ENCODE assay signal across 16 cellular contexts in genomic region chr15:84949043-84949442, GRCh38. TPM values are rescaled to one million over a fixed set of nuclear protein-coding genes. Genes with fewer than 3 reads are reported as not detected.
DNase-seq lines count a peak whose midpoint lies in the region; ATAC-seq, FAIRE-seq and TF ChIP-seq lines count a peak whose summit lies in the region.
"Had no signal": no experiment of that assay in that cellular context is flagged by ENCODE, and none has a peak within 500 bp of the region (broad histone marks: within the 10 kb centered on the region; RNA-seq: fewer than 3 reads in every experiment).

No MANE protein-coding gene starts in this region.

- no peak overlapping the region for H2BK15ac ChIP-seq in mesenchymal stem cell (ENCODE audit: low read depth, poor library complexity, severe bottlenecking)

- H4K20me1 ChIP-seq in HepG2 (ENCODE audit: insufficient read depth, low read length), result no peaks in the 10 kb centered on the region
- H4K20me1 ChIP-seq: BLaER1 treated with 17β-estradiol and CSF1 and Interleukin-3, amounts not matched to agents 10 nM and 100 nM had no signal

- POLR2A ChIA-PET in activated CD4-positive, alpha-beta memory T cell treated with anti-CD3 and anti-CD28 coated beads, Interleukin-2, amount 10 ng/mL, durations not matched to agents 7 days and 5 days (lab: Charles Lee), result no interaction called here
- POLR2A ChIA-PET in HepG2 (lab: Yijun Ruan, JAX), result no interaction called here

- H3K27me3 ChIP-seq in mesenchymal stem cell (ENCODE audit: control insufficient read depth in 1 of 2, insufficient read depth in 1 of 2, low read length in 2 of 2) (no peaks in the 10 kb centered on the region), tibial artery (no peaks in the 10 kb centered on the region), HepG2 (ENCODE audit: control insufficient read depth in 1 of 2, insufficient read depth in 2 of 2, low read length in 2 of 2) (peaks cover 0 to 5% of the 10 kb centered on the region in 2 experiments; a peak in 2 of 5 replicates)
- H3K27me3 ChIP-seq: BLaER1 treated with 17β-estradiol and CSF1 and Interleukin-3, amounts not matched to agents 10 nM and 100 nM had no signal

- 88% methylated on average over 2 of the region's 2 CpGs for WGBS in mesenchymal stem cell
- WGBS in HepG2 (ENCODE audit: low lambda C conversion rate), result 55% methylated on average over 2 of the region's 2 CpGs

- no peak overlapping the region for H3K23ac ChIP-seq in mesenchymal stem cell (ENCODE audit: low read length in 2 of 2)

- H3K4me1 ChIP-seq in mesenchymal stem cell (ENCODE audit: control insufficient read depth, insufficient read depth, low read depth, low read length) (no peaks in the 10 kb centered on the region), tibial artery (peaks cover 0 to 43% (median 19%) of the 10 kb centered on the region in 4 donors), HepG2 (ENCODE audit: insufficient read depth, low read length) (peaks cover 48% of the 10 kb centered on the region)

- H2AK5ac ChIP-seq in mesenchymal stem cell (ENCODE audit: low read length, severe bottlenecking), result no peak overlapping the region

- no peak for TF ChIP-seq RAD21 in HepG2 (CRISPR knock-in tag; IDR thresholded peaks at IDR 0.05)

- no peaks in the 10 kb centered on the region for H3K36me3 Mint-ChIP-seq in HFFc6 (ENCODE audit: low read depth)
- no peaks in the 10 kb centered on the region for H3K36me3 Mint-ChIP-seq in activated CD4-positive, alpha-beta memory T cell treated with anti-CD3 and anti-CD28 coated beads, Interleukin-2, amount 10 ng/mL, durations not matched to agents 7 days and 5 days (ENCODE audit: low read depth)

- H3K4me3 ChIP-seq in astrocyte of the spinal cord (ENCODE audit: low read depth, low read length) (no peak overlapping the region), mesenchymal stem cell (ENCODE audit: insufficient read depth in 1 of 2, low read depth in 1 of 2, low read length in 2 of 2) (peak overlapping the region in 1 of 2 experiments; percentile 56), tibial artery (no peak overlapping the region), HepG2 (replicated peaks in 1 of 3; ENCODE audit: insufficient read depth in 1 of 3, low read depth in 2 of 3, low read length in 3 of 3) (no peak overlapping the region)
- H3K4me3 ChIP-seq: BLaER1 treated with 17β-estradiol and CSF1 and Interleukin-3, amounts not matched to agents 10 nM and 100 nM; skin epidermis had no signal

- H3K27me3 Mint-ChIP-seq in HFFc6 (ENCODE audit: insufficient read depth), result peaks cover 2% of the 10 kb centered on the region; the same call in 1 of the 2 replicates
- peaks cover 8% of the 10 kb centered on the region for H3K27me3 Mint-ChIP-seq in activated CD4-positive, alpha-beta memory T cell treated with anti-CD3 and anti-CD28 coated beads, Interleukin-2, amount 10 ng/mL, durations not matched to agents 7 days and 5 days

- BruUV-seq in HepG2 (replicated peaks; lab: Mats Ljungman, UMichigan), result no TSS peak

- H2BK5ac ChIP-seq in mesenchymal stem cell (ENCODE audit: low read depth, low read length, poor library complexity, severe bottlenecking), result no peak overlapping the region

- TF ChIP-seq CTCF in HFFc6 (IDR thresholded peaks at IDR 0.05), result no peak
- TF ChIP-seq CTCF in astrocyte of the spinal cord (IDR thresholded peaks at IDR 0.05; ENCODE audit: low read depth, low read length), result no peak
- TF ChIP-seq CTCF in tibial artery (IDR thresholded peaks at IDR 0.05), result no peak
- TF ChIP-seq CTCF in HepG2 (CRISPR knock-in tag; IDR thresholded peaks at IDR 0.05), result no peak

- peak overlapping the region; percentile 95 for H3K27ac Mint-ChIP-seq in HFFc6
- H3K27ac Mint-ChIP-seq in activated CD4-positive, alpha-beta memory T cell treated with anti-CD3 and anti-CD28 coated beads, Interleukin-2, amount 10 ng/mL, durations not matched to agents 7 days and 5 days, result no peak overlapping the region

- no peak overlapping the region for H3K14ac ChIP-seq in mesenchymal stem cell (ENCODE audit: low read length in 2 of 2)

- H4K8ac ChIP-seq in mesenchymal stem cell (ENCODE audit: low read length), result no peak overlapping the region

- H3K4me1 Mint-ChIP-seq in HFFc6 (ENCODE audit: low read depth), result peaks cover 53% of the 10 kb centered on the region
- no peaks in the 10 kb centered on the region for H3K4me1 Mint-ChIP-seq in activated CD4-positive, alpha-beta memory T cell treated with anti-CD3 and anti-CD28 coated beads, Interleukin-2, amount 10 ng/mL, durations not matched to agents 7 days and 5 days

- H3K79me2 ChIP-seq in HepG2 (ENCODE audit: insufficient read depth, low read length), result no peaks in the 10 kb centered on the region

- TF ChIP-seq POLR2A in HepG2 (IDR thresholded peaks at IDR 0.05; ENCODE audit: insufficient read depth in 1 of 2, low read depth in 2 of 2, low read length in 2 of 2), result no peak

- ATAC-seq in HG03520 (IDR thresholded peaks at IDR 0.05; ENCODE audit: unreplicated experiment) (no peak), HepG2 (no peak)

- H3K9ac ChIP-seq in mesenchymal stem cell (ENCODE audit: low read length) (peak overlapping the region; percentile 61), HepG2 (ENCODE audit: insufficient read depth, low read depth, low read length) (no peak overlapping the region)
- H3K9ac ChIP-seq: BLaER1 treated with 17β-estradiol and CSF1 and Interleukin-3, amounts not matched to agents 10 nM and 100 nM had no signal

- CTCF ChIA-PET in activated CD4-positive, alpha-beta memory T cell treated with anti-CD3 and anti-CD28 coated beads, Interleukin-2, amount 10 ng/mL, durations not matched to agents 7 days and 5 days (lab: Charles Lee), result no interaction called here
- CTCF ChIA-PET in HepG2 (lab: Yijun Ruan, JAX; ENCODE audit: low intra/inter-chr PET ratio, low total read pairs), result no interaction called here

- H2AFZ ChIP-seq in mesenchymal stem cell (ENCODE audit: low read depth, low read length), result no peak overlapping the region
- no peak overlapping the region for H2AFZ ChIP-seq in HepG2 (ENCODE audit: low read length)

- H2BK120ac ChIP-seq in mesenchymal stem cell (ENCODE audit: low read depth, low read length), result no peak overlapping the region

- in situ Hi-C loops in astrocyte of the spinal cord (cut with HindIII; ENCODE audit: low sequenced_read_pairs), result no loop called here
- in situ Hi-C loops in HepG2 (cut with HindIII; ENCODE audit: extremely low pct_ligation_motif_present, low pct_unique_long_range_greater_than_20kb), result no loop called here

- TF ChIP-seq EP300 in HepG2 (IDR thresholded peaks at IDR 0.05; ENCODE audit: low read depth in 2 of 2, low read length in 2 of 2) (no peak), HepG2 (CRISPR knock-in tag; IDR thresholded peaks at IDR 0.05; ENCODE audit: borderline replicate concordance) (no peak)

- H3K4me3 Mint-ChIP-seq in HFFc6, result peak overlapping the region; percentile 31
- no peak overlapping the region for H3K4me3 Mint-ChIP-seq in activated CD4-positive, alpha-beta memory T cell treated with anti-CD3 and anti-CD28 coated beads, Interleukin-2, amount 10 ng/mL, durations not matched to agents 7 days and 5 days

- no peaks in the 10 kb centered on the region for H3K79me1 ChIP-seq in mesenchymal stem cell (replicated peaks; ENCODE audit: low read length, poor library complexity, severe bottlenecking)

- FAIRE-seq in HepG2 (lab: Jason Lieb, UNC), result no peak
- FAIRE-seq: colon, D721Med had no signal

- no peak overlapping the region for H3K18ac ChIP-seq in mesenchymal stem cell (ENCODE audit: low read depth in 1 of 2, low read length in 2 of 2)

- H3K36me3 ChIP-seq in mesenchymal stem cell (ENCODE audit: control insufficient read depth in 1 of 2, insufficient read depth in 2 of 2, low read depth in 1 of 2, low read length in 2 of 2) (no peaks in the 10 kb centered on the region), tibial artery (no peaks in the 10 kb centered on the region), HepG2 (replicated peaks in 1 of 2; ENCODE audit: control insufficient read depth in 1 of 2, insufficient read depth in 2 of 2, low read length in 2 of 2) (no peaks in the 10 kb centered on the region)
- H3K36me3 ChIP-seq: BLaER1 treated with 17β-estradiol and CSF1 and Interleukin-3, amounts not matched to agents 10 nM and 100 nM had no signal

- DNase-seq in HFFc6, result peak; percentile 46
- DNase-seq in astrocyte of the spinal cord (ENCODE audit: low read depth, low spot score), result peak; percentile 62
- no peak for DNase-seq in mesenchymal stem cell
- no peak for DNase-seq in tibial artery
- DNase-seq in activated CD4-positive, alpha-beta memory T cell treated with anti-CD3 and anti-CD28 coated beads, Interleukin-2, amount 10 ng/mL, durations not matched to agents 7 days and 5 days, result no peak
- DNase-seq in HepG2 (ENCODE audit: low spot score), result no peak
- DNase-seq in Ammon's horn (ENCODE audit: low spot score), result no peak
- DNase-seq: activated CD4-positive, alpha-beta T cell treated with anti-CD3 and anti-CD28 coated beads for 48 hours; MM.1S; NCI-H1694 treated with DMSO at 0.1 percent for 48 hours; stimulated activated CD4-positive, alpha-beta T cell treated with anti-CD3 and anti-CD28 coated beads, Interleukin-4, amount 100 ng/mL, for 24 hours had no signal

- H3K9me3 ChIP-seq in mesenchymal stem cell (ENCODE audit: control insufficient read depth, low read length), result no peaks in the 10 kb centered on the region
- H3K9me3 ChIP-seq in tibial artery, result no peaks in the 10 kb centered on the region
- H3K9me3 ChIP-seq in HepG2 (ENCODE audit: low read length), result no peaks in the 10 kb centered on the region
- H3K9me3 ChIP-seq: BLaER1 treated with 17β-estradiol and CSF1 and Interleukin-3, amounts not matched to agents 10 nM and 100 nM had no signal

- H3K4ac ChIP-seq in mesenchymal stem cell (ENCODE audit: low read depth in 1 of 2, low read length in 2 of 2), result no peak overlapping the region

- H3K27ac ChIP-seq in mesenchymal stem cell (ENCODE audit: low read length, poor library complexity, severe bottlenecking) (no peak overlapping the region), tibial artery (peak overlapping the region; percentile 49 to 62), HepG2 (ENCODE audit: extremely low read length, insufficient read depth, low read length) (no peak overlapping the region)
- H3K27ac ChIP-seq: BLaER1 treated with 17β-estradiol and CSF1 and Interleukin-3, amounts not matched to agents 10 nM and 100 nM had no signal

- H3K9me3 Mint-ChIP-seq in HFFc6, result no peaks in the 10 kb centered on the region
- no peaks in the 10 kb centered on the region for H3K9me3 Mint-ChIP-seq in activated CD4-positive, alpha-beta memory T cell treated with anti-CD3 and anti-CD28 coated beads, Interleukin-2, amount 10 ng/mL, durations not matched to agents 7 days and 5 days

- H3K4me2 ChIP-seq in mesenchymal stem cell (ENCODE audit: low read length, poor library complexity, severe bottlenecking) (no peak overlapping the region), HepG2 (ENCODE audit: low read depth, low read length) (no peak overlapping the region)
- H3K4me2 ChIP-seq: BLaER1 treated with 17β-estradiol and CSF1 and Interleukin-3, amounts not matched to agents 10 nM and 100 nM had no signal

- H2BK12ac ChIP-seq in mesenchymal stem cell (ENCODE audit: low read length in 2 of 2), result no peak overlapping the region

- intact Hi-C loops in tibial artery (cut with DNase I; ENCODE audit: low total_unique reads), result no loop called here
- intact Hi-C loops in HepG2 (cut with micrococcal nuclease; ENCODE audit: unreplicated experiment), result no loop called here

- H4K91ac ChIP-seq in mesenchymal stem cell (ENCODE audit: low read length), result no peak overlapping the region

RNA-seq across cellular contexts. Expression of gene PDE8A, which starts 32.6 kb away (rescaled TPM):
- 10 to 100 TPM; 14.3 to 18.6 (median 16.6) TPM for total RNA-seq in HFFc6 (2021; fragmentation: NEBNext Ultra II Directional; extraction: Animal tissue kit (Norgen Biotek cat#: 25700))
- 35.2 TPM for polyA plus RNA-seq in mesenchymal stem cell (2013, experiment 1 of 2)
- 34.9 TPM for polyA plus RNA-seq in mesenchymal stem cell (2013, experiment 2 of 2)
- 10 to 100 TPM; 24.4 to 25.1 TPM for total RNA-seq in activated CD4-positive, alpha-beta memory T cell treated with anti-CD3 and anti-CD28 coated beads, Interleukin-2, amount 10 ng/mL, durations not matched to agents 7 days and 5 days
- total RNA-seq in HepG2 (2016; rRNA removed; fragmentation: Illumina TruSeq; extraction: Trizol), result 24.2 and 26.3 TPM in 2 replicates
- total RNA-seq in HepG2 (2016; cell fraction: cytosol; rRNA removed; fragmentation: Illumina TruSeq; extraction: Trizol; ENCODE audit: low read depth), result 46.8 and 50.2 TPM in 2 replicates
- total RNA-seq in HepG2 (2016; cell fraction: insoluble cytoplasmic fraction; rRNA removed; fragmentation: Illumina TruSeq; extraction: Trizol), result 22.6 and 26.8 TPM in 2 replicates
- total RNA-seq in HepG2 (2016; cell fraction: membrane; rRNA removed; fragmentation: Illumina TruSeq; extraction: Trizol), result 33.9 and 39.4 TPM in 2 replicates
- 46.0 and 49.4 TPM in 2 replicates for total RNA-seq in HepG2 (2016; cell fraction: nucleus; rRNA removed; fragmentation: Illumina TruSeq; extraction: Trizol)
- 41.2 and 48.5 TPM in 2 replicates for polyA plus RNA-seq in HepG2 (2011; rRNA removed)
- polyA plus RNA-seq in HepG2 (2011; cell fraction: cytosol; rRNA removed), result 18.2 and 27.4 TPM in 2 replicates
- 67.4 and 75.3 TPM in 2 replicates for polyA plus RNA-seq in HepG2 (2011; cell fraction: nucleus; rRNA removed)
- polyA plus RNA-seq in HepG2 (2012), result 25.2 and 25.7 TPM in 2 replicates
- 4.8 and 5.1 TPM in 2 replicates for polyA plus RNA-seq in HepG2 (2016; cell fraction: cytosol; fragmentation: Illumina TruSeq; extraction: Trizol; ENCODE audit: low read depth)
- 22.3 and 24.1 TPM in 2 replicates for polyA plus RNA-seq in HepG2 (2016; cell fraction: insoluble cytoplasmic fraction; fragmentation: Illumina TruSeq; extraction: Trizol; ENCODE audit: low read depth)
- 14.2 and 15.0 TPM in 2 replicates for polyA plus RNA-seq in HepG2 (2016; cell fraction: membrane; fragmentation: Illumina TruSeq; extraction: Trizol; ENCODE audit: low read depth)
- 82.8 and 84.3 TPM in 2 replicates for polyA plus RNA-seq in HepG2 (2016; cell fraction: nucleus; fragmentation: Illumina TruSeq; extraction: Trizol; ENCODE audit: insufficient read depth, low read depth)
- polyA minus RNA-seq in HepG2 (2011; rRNA and poly(A)+ RNA removed; ENCODE audit: low replicate concordance), result 27.2 and 64.4 TPM in 2 replicates
- polyA minus RNA-seq in HepG2 (2011; cell fraction: cytosol; rRNA and poly(A)+ RNA removed), result 24.8 and 25.2 TPM in 2 replicates
- polyA minus RNA-seq in HepG2 (2011; cell fraction: nucleus; rRNA and poly(A)+ RNA removed), result 124 and 137 TPM in 2 replicates

Comparison
In these comparisons a context has a peak if more than half of its experiments do, and no peak if none do; other contexts are left out.
1. DNase-seq: peak in HFFc6 (single experiment) and astrocyte of the spinal cord (single experiment); none in mesenchymal stem cell (single experiment), tibial artery (0 of 2), activated CD4-positive, alpha-beta memory T cell treated with anti-CD3 and anti-CD28 coated beads, Interleukin-2, amount 10 ng/mL, durations not matched to agents 7 days and 5 days (single experiment), HepG2 (single experiment) and Ammon's horn (single experiment).
2. H3K27ac ChIP-seq: peak in tibial artery (2 of 2); none in mesenchymal stem cell (single experiment) and HepG2 (single experiment).